ENCODE assay signal across 16 cellular contexts in the genomic region with DNA sequence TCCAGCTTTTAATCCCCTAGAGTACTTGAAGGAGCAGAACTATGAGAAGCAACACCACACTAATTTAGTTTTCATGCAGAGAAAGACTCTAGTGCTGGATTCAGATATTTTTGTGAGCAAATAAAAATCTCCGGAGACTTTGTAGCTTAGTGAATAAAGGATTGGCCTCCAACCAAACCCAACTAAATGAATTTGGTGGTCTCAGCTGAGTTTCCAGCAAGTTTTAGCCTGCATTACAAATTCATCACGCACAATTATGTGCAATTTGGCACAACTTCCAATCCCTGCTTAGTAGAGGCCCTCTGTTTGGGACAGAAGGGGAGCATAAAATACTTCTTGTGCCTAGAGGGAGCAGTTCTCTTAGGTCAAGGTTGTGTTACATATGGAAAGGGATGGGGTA.
A peak's percentile ranks its signal among the peaks of the same experiment; 100 is the strongest.
DNase-seq lines count a peak whose midpoint lies in the region; ATAC-seq and TF ChIP-seq lines count a peak whose summit lies in the region.
"Had no signal": no experiment of that assay in that cellular context is flagged by ENCODE, and none has a peak within 500 bp of the region (broad histone marks: within the 10 kb centered on the region; RNA-seq: fewer than 3 reads in every experiment).

No MANE protein-coding gene starts in this region.

- H3K27me3 ChIP-seq in IMR-90 (ENCODE audit: control insufficient read depth, insufficient read depth, low read length): no peaks in the 10 kb centered on the region
- H3K27me3 ChIP-seq in MG63: no peaks in the 10 kb centered on the region
- H3K27me3 ChIP-seq: BLaER1 had no signal

- H2AK9ac ChIP-seq in IMR-90 (replicated peaks; ENCODE audit: low read depth, low read length, poor library complexity): no peak overlapping the region

- peaks cover 10% of the 10 kb centered on the region for H3K4me1 ChIP-seq in IMR-90 (ENCODE audit: control insufficient read depth, insufficient read depth, low read length)
- H3K4me1 ChIP-seq: Caco-2 had no signal

- no peak for TF ChIP-seq POLR2A in IMR-90 (IDR thresholded peaks at IDR 0.05; ENCODE audit: low read depth, low read length)

- CTCF ChIA-PET in IMR-90 (lab: Yijun Ruan, JAX): no interaction called here

- H3K9me3 Mint-ChIP-seq in nephron: no peaks in the 10 kb centered on the region
- H3K9me3 Mint-ChIP-seq: CD8-positive, alpha-beta memory T cell; HFFc6 had no signal

- ATAC-seq in IMR-90 (ENCODE audit: low read depth) (no peak), GM21529 (IDR thresholded peaks at IDR 0.05; ENCODE audit: unreplicated experiment) (no peak)
- ATAC-seq: GM12878 had no signal

- peak overlapping the region; percentile 25; the same call in 1 of the 3 replicates for H2BK15ac ChIP-seq in IMR-90 (ENCODE audit: low read depth, low read length)

- TF ChIP-seq CTCF in IMR-90 (conservative IDR thresholded peaks at IDR 0.05; ENCODE audit: low read depth, low read length) (no peak), astrocyte of the cerebellum (IDR thresholded peaks at IDR 0.05; ENCODE audit: low read depth, low read length, missing control alignments) (no peak), nephron (IDR thresholded peaks at IDR 0.05; ENCODE audit: unreplicated experiment in 3 of 3) (no peak)

- intact Hi-C loops in IMR-90 (cut with micrococcal nuclease): no loop called here

- no peak overlapping the region for H3K23ac ChIP-seq in IMR-90 (ENCODE audit: low read depth, low read length)

- H2AK5ac ChIP-seq in IMR-90 (ENCODE audit: low read depth, low read length): peak overlapping the region; percentile 48; the same call in 1 of the 2 replicates

- no CpG with 5 or more reads among the region's 2 CpGs for WGBS in IMR-90 (ENCODE audit: extremely low coverage in 2 of 2, insufficient read length in 1 of 2), 2 experiments

- H3K4me3 ChIP-seq in IMR-90 (ENCODE audit: insufficient read depth, low read depth, low read length): no peak overlapping the region
- no peak overlapping the region for H3K4me3 ChIP-seq in astrocyte of the cerebellum (ENCODE audit: low read depth, low read length)
- no peak overlapping the region for H3K4me3 ChIP-seq in MG63
- H3K4me3 ChIP-seq: BLaER1, GM12878 had no signal

- no peaks in the 10 kb centered on the region for H4K20me1 ChIP-seq in IMR-90 (ENCODE audit: insufficient read depth, low read length)
- H4K20me1 ChIP-seq: BLaER1 had no signal

- H3K36me3 ChIP-seq in IMR-90 (ENCODE audit: control insufficient read depth, insufficient read depth, low read length): no peaks in the 10 kb centered on the region
- no peaks in the 10 kb centered on the region for H3K36me3 ChIP-seq in MG63
- H3K36me3 ChIP-seq: BLaER1 had no signal

- H3K9ac ChIP-seq in IMR-90 (ENCODE audit: low read depth, low read length): no peak overlapping the region
- H3K9ac ChIP-seq: BLaER1 had no signal

- H3K9me3 ChIP-seq in IMR-90 (ENCODE audit: control insufficient read depth, insufficient read depth, low read length) (no peaks in the 10 kb centered on the region), MG63 (no peaks in the 10 kb centered on the region)
- H3K9me3 ChIP-seq: BLaER1, Caco-2 had no signal

- in situ Hi-C loops in IMR-90 (cut with MboI; ENCODE audit: low sequenced_read_pairs): no loop called here
- in situ Hi-C loops in astrocyte of the cerebellum (cut with HindIII; ENCODE audit: low sequenced_read_pairs): no loop called here

- H3K4me3 Mint-ChIP-seq in nephron: no peak overlapping the region
- H3K4me3 Mint-ChIP-seq: CD8-positive, alpha-beta memory T cell; HFFc6 had no signal

- H3K4ac ChIP-seq in IMR-90 (ENCODE audit: low read depth, low read length): no peak overlapping the region

- H4K5ac ChIP-seq in IMR-90 (ENCODE audit: low read depth, low read length): no peak overlapping the region

- no peak overlapping the region for H3K56ac ChIP-seq in IMR-90 (ENCODE audit: extremely low read depth, insufficient read depth, low read length)

- no TSS peak for BruUV-seq in IMR-90 (replicated peaks; lab: Mats Ljungman, UMichigan)

- no peak for TF ChIP-seq RAD21 in IMR-90 (IDR thresholded peaks at IDR 0.05; ENCODE audit: low read length)

- H3K27me3 Mint-ChIP-seq in nephron (ENCODE audit: low read depth): no peaks in the 10 kb centered on the region
- H3K27me3 Mint-ChIP-seq: CD8-positive, alpha-beta memory T cell had no signal

- H2AFZ ChIP-seq in IMR-90 (replicated peaks; ENCODE audit: low read length, poor library complexity): no peak overlapping the region

- H2BK5ac ChIP-seq in IMR-90 (ENCODE audit: low read depth, low read length, poor library complexity, severe bottlenecking): no peak overlapping the region

- H3K4me1 Mint-ChIP-seq in nephron: peaks cover 32% of the 10 kb centered on the region
- H3K4me1 Mint-ChIP-seq: CD8-positive, alpha-beta memory T cell had no signal

- POLR2A ChIA-PET in IMR-90 (lab: Charles Lee; ENCODE audit: unreplicated experiment): no interaction called here

- peaks cover 3% of the 10 kb centered on the region for H3K9me1 ChIP-seq in IMR-90 (ENCODE audit: insufficient read depth, low read length)

- peak; percentile 16 for DNase-seq in NCI-H1105 treated with DMSO at 0.1 percent for 48 hours (lab: John Stamatoyannopoulos, UW)
- no peak for DNase-seq in NCI-H1105 (lab: John Stamatoyannopoulos, UW)
- DNase-seq in IMR-90: no peak
- DNase-seq in astrocyte of the cerebellum (ENCODE audit: low read depth): peak; percentile 55
- no peak for DNase-seq in MG63
- DNase-seq: 8988T; AML-193; Caco-2; CD8-positive, alpha-beta memory T cell; HCEC 1CT; HFFc6 had no signal

- H3K14ac ChIP-seq in IMR-90 (replicated peaks; ENCODE audit: low read depth, low read length): peak overlapping the region; percentile 59; the same call in 1 of the 2 replicates

- no peak overlapping the region for H3K18ac ChIP-seq in IMR-90 (ENCODE audit: low read depth, low read length)

- H3K27ac Mint-ChIP-seq in nephron: peak overlapping the region; percentile 24 to 65 (median 54)
- H3K27ac Mint-ChIP-seq: CD8-positive, alpha-beta memory T cell; HFFc6 had no signal

- H4K91ac ChIP-seq in IMR-90 (ENCODE audit: insufficient read depth, low read depth, low read length): no peak overlapping the region

- H3K36me3 Mint-ChIP-seq in nephron (ENCODE audit: low read depth): no peaks in the 10 kb centered on the region
- H3K36me3 Mint-ChIP-seq: CD8-positive, alpha-beta memory T cell had no signal

- H2BK120ac ChIP-seq in IMR-90 (ENCODE audit: low read depth, low read length): peak overlapping the region; percentile 12; the same call in 1 of the 2 replicates

- H3K27ac ChIP-seq in IMR-90 (ENCODE audit: insufficient read depth, low read length): no peak overlapping the region
- H3K27ac ChIP-seq: HL-60 had no signal

- dilution Hi-C loops in IMR-90 (cut with HindIII; ENCODE audit: low sequenced_read_pairs, unreplicated experiment): no loop called here

- H4K8ac ChIP-seq in IMR-90 (ENCODE audit: low read depth in 2 of 2, low read length in 2 of 2): no peak overlapping the region

- H3K4me2 ChIP-seq in IMR-90 (ENCODE audit: low read depth, low read length): no peak overlapping the region
- H3K4me2 ChIP-seq: BLaER1 had no signal

- H3K79me1 ChIP-seq in IMR-90 (ENCODE audit: low read depth in 1 of 2, low read length in 2 of 2): no peaks in the 10 kb centered on the region

- H2BK20ac ChIP-seq in IMR-90 (ENCODE audit: low read depth, low read length): peak overlapping the region; percentile 36; the same call in 1 of the 2 replicates

TF ChIP-seq in IMR-90, 13 proteins besides CTCF, POLR2A, EP300 and RAD21:
- no peak for TF ChIP-seq MAZ (IDR thresholded peaks at IDR 0.05; ENCODE audit: borderline replicate concordance, low read depth, low read length)
- TF ChIP-seq, protein P1, sequence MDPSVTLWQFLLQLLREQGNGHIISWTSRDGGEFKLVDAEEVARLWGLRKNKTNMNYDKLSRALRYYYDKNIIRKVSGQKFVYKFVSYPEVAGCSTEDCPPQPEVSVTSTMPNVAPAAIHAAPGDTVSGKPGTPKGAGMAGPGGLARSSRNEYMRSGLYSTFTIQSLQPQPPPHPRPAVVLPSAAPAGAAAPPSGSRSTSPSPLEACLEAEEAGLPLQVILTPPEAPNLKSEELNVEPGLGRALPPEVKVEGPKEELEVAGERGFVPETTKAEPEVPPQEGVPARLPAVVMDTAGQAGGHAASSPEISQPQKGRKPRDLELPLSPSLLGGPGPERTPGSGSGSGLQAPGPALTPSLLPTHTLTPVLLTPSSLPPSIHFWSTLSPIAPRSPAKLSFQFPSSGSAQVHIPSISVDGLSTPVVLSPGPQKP (IDR thresholded peaks at IDR 0.05; ENCODE audit: borderline replicate concordance, low read depth, low read length): no peak
- TF ChIP-seq CEBPB (IDR thresholded peaks at IDR 0.05; ENCODE audit: low read depth, low read length): no peak

Comparison
In these comparisons a context has a peak if more than half of its experiments do, and no peak if none do; other contexts are left out.
1. DNase-seq: peak in NCI-H1105 treated with DMSO at 0.1 percent for 48 hours (single experiment) and astrocyte of the cerebellum (single experiment); none in NCI-H1105 (single experiment), IMR-90 (single experiment) and MG63 (single experiment).